Comparison of ENCODE assay signal across 11 cellular contexts in genomic region chr2:142866426-142866825, GRCh38. TPM values are rescaled to one million over a fixed set of nuclear protein-coding genes. Genes with fewer than 3 reads are reported as not detected.
DNase-seq lines count a peak whose midpoint lies in the region; ATAC-seq and TF ChIP-seq lines count a peak whose summit lies in the region.
"Had no signal": no experiment of that assay in that cellular context is flagged by ENCODE, and none has a peak within 500 bp of the region (broad histone marks: within the 10 kb centered on the region; RNA-seq: fewer than 3 reads in every experiment).

No MANE protein-coding gene starts in this region.

- no peaks in the 10 kb centered on the region for H3K36me3 ChIP-seq in BLaER1 treated with 17β-estradiol and CSF1 and Interleukin-3, amounts not matched to agents 10 nM and 100 nM
- no peaks in the 10 kb centered on the region for H3K36me3 ChIP-seq in effector memory CD4-positive, alpha-beta T cell (ENCODE audit: control insufficient read depth, insufficient read depth, low read length)

- intact Hi-C loops in activated B cell treated with CpG ODN at 0.5 μM for 24 hours (cut with micrococcal nuclease), result loop anchor here (1.0 to 2.0 kb wide), 2 partner anchors 11 to 48 kb away; partner anchors contain the start of gene KYNU

- H3K9me3 ChIP-seq in BLaER1 treated with 17β-estradiol and CSF1 and Interleukin-3, amounts not matched to agents 10 nM and 100 nM (replicated peaks in 1 of 11), result peaks cover 0 to 7% (median 0%) of the 10 kb centered on the region in 11 experiments; a peak in 2 of 22 replicates
- H3K9me3 ChIP-seq in effector memory CD4-positive, alpha-beta T cell (ENCODE audit: control insufficient read depth, low read length), result no peaks in the 10 kb centered on the region
- H3K9me3 ChIP-seq: psoas muscle had no signal

- DNase-seq in activated B cell treated with CpG ODN at 0.5 μM for 24 hours (no peak), SHP77 (lab: John Stamatoyannopoulos, UW) (no peak), NCI-H1048 (lab: John Stamatoyannopoulos, UW) (no peak)
- no peak for DNase-seq in effector memory CD4-positive, alpha-beta T cell
- DNase-seq in activated CD4-positive, CD25-positive, alpha-beta regulatory T cell (lab: John Stamatoyannopoulos, UW), result no peak
- DNase-seq: NCI-H748 treated with DMSO at 0.1 percent for 48 hours, psoas muscle had no signal

- peak overlapping the region in 6 of 11 experiments; percentile 9 to 78 (median 20); a peak in 9 of 22 replicates for H3K9ac ChIP-seq in BLaER1 treated with 17β-estradiol and CSF1 and Interleukin-3, amounts not matched to agents 10 nM and 100 nM

- H3K4me1 Mint-ChIP-seq in activated B cell treated with CpG ODN at 0.5 μM for 24 hours, result peaks cover 55% of the 10 kb centered on the region

- H3K27me3 ChIP-seq in BLaER1 treated with 17β-estradiol and CSF1 and Interleukin-3, amounts not matched to agents 10 nM and 100 nM, result no peaks in the 10 kb centered on the region
- H3K27me3 ChIP-seq in effector memory CD4-positive, alpha-beta T cell (replicated peaks; ENCODE audit: control insufficient read depth, insufficient read depth, low read length, poor library complexity, severe bottlenecking), result no peaks in the 10 kb centered on the region

- peak overlapping the region; percentile 33 to 97 (median 53); a peak in 21 of 22 replicates for H3K4me2 ChIP-seq in BLaER1 treated with 17β-estradiol and CSF1 and Interleukin-3, amounts not matched to agents 10 nM and 100 nM

- peaks cover 0 to 73% (median 8%) of the 10 kb centered on the region in 10 experiments; a peak in 14 of 20 replicates for H3K4me1 ChIP-seq in BLaER1 treated with 17β-estradiol and CSF1 and Interleukin-3, amounts not matched to agents 10 nM and 100 nM
- no peaks in the 10 kb centered on the region for H3K4me1 ChIP-seq in effector memory CD4-positive, alpha-beta T cell (ENCODE audit: control insufficient read depth, insufficient read depth, low read length, poor library complexity, severe bottlenecking)
- H3K4me1 ChIP-seq: psoas muscle had no signal

- H3K27me3 Mint-ChIP-seq in activated B cell treated with CpG ODN at 0.5 μM for 24 hours, result no peaks in the 10 kb centered on the region

- no peak for TF ChIP-seq CTCF in activated B cell treated with CpG ODN at 0.5 μM for 24 hours (IDR thresholded peaks at IDR 0.05)

- H3K27ac Mint-ChIP-seq in activated B cell treated with CpG ODN at 0.5 μM for 24 hours, result peak overlapping the region; percentile 96
- H3K27ac Mint-ChIP-seq: activated naive CD4-positive, alpha-beta T cell treated with anti-CD3 and anti-CD28 coated beads, Interleukin-2, amount 50 U/mL, for 72 hours had no signal

- no peaks in the 10 kb centered on the region for H3K36me3 Mint-ChIP-seq in activated B cell treated with CpG ODN at 0.5 μM for 24 hours (ENCODE audit: low read depth)
- H3K36me3 Mint-ChIP-seq: activated naive CD4-positive, alpha-beta T cell treated with anti-CD3 and anti-CD28 coated beads, Interleukin-2, amount 50 U/mL, for 72 hours had no signal

- POLR2A ChIA-PET in activated B cell treated with CpG ODN at 0.5 μM for 24 hours (lab: Charles Lee), result interaction anchor here (0.6 to 2.8 kb wide), 7 partner anchors 10 to 455 kb away, joined by 3 to 21 read pairs (median 3); partner anchors contain the start of gene KYNU

- H3K4me3 Mint-ChIP-seq in activated B cell treated with CpG ODN at 0.5 μM for 24 hours, result peak overlapping the region; percentile 79

- H3K4me3 ChIP-seq in BLaER1 treated with 17β-estradiol and CSF1 and Interleukin-3, amounts not matched to agents 10 nM and 100 nM, result no peak overlapping the region; a peak in 1 of 20 replicates
- H3K4me3 ChIP-seq in effector memory CD4-positive, alpha-beta T cell (ENCODE audit: insufficient read depth, low read depth, low read length, poor library complexity, severe bottlenecking), result no peak overlapping the region
- H3K4me3 ChIP-seq: psoas muscle had no signal

- peak overlapping the region in 7 of 11 experiments; percentile 3 to 84 (median 35); a peak in 9 of 22 replicates for H3K27ac ChIP-seq in BLaER1 treated with 17β-estradiol and CSF1 and Interleukin-3, amounts not matched to agents 10 nM and 100 nM
- no peak overlapping the region for H3K27ac ChIP-seq in effector memory CD4-positive, alpha-beta T cell (ENCODE audit: insufficient read depth, low read length, poor library complexity, severe bottlenecking)
- H3K27ac ChIP-seq: psoas muscle had no signal

- no peaks in the 10 kb centered on the region for H4K20me1 ChIP-seq in BLaER1 treated with 17β-estradiol and CSF1 and Interleukin-3, amounts not matched to agents 10 nM and 100 nM

- CTCF ChIA-PET in activated B cell treated with CpG ODN at 0.5 μM for 24 hours (lab: Charles Lee), result interaction anchor here (1.0 to 2.1 kb wide), 2 partner anchors 13 to 15 kb away, joined by 3 to 9 read pairs; no protein-coding TSS in a partner anchor

- ATAC-seq in GM19468 (IDR thresholded peaks at IDR 0.05; ENCODE audit: extremely low read depth, unreplicated experiment), result peak; percentile 5
- peak; percentile 8 for ATAC-seq in HG03025 (IDR thresholded peaks at IDR 0.05; ENCODE audit: low FRiP score, unreplicated experiment)
- ATAC-seq in activated B cell treated with CpG ODN at 0.5 μM for 24 hours (ENCODE audit: low read depth), result peak; percentile 26
- ATAC-seq: activated naive CD4-positive, alpha-beta T cell treated with anti-CD3 and anti-CD28 coated beads, Interleukin-2, amount 50 U/mL, for 72 hours; psoas muscle had no signal

- H3K9me3 Mint-ChIP-seq in activated B cell treated with CpG ODN at 0.5 μM for 24 hours, result no peaks in the 10 kb centered on the region
- H3K9me3 Mint-ChIP-seq: activated naive CD4-positive, alpha-beta T cell treated with anti-CD3 and anti-CD28 coated beads, Interleukin-2, amount 50 U/mL, for 72 hours had no signal

RNA-seq across cellular contexts. Expression of gene KYNU, which starts 11.0 kb away (rescaled TPM):
- total RNA-seq in activated B cell treated with CpG ODN at 0.5 μM for 24 hours, result 43.8 and 48.0 TPM in 2 replicates
- total RNA-seq: activated naive CD4-positive, alpha-beta T cell treated with anti-CD3 and anti-CD28 coated beads, Interleukin-2, amount 50 U/mL, for 72 hours had no signal
